Comparison of ENCODE assay signal across 8 cellular contexts in genomic region chr10:31101123-31101522, GRCh38.
DNase-seq lines count a peak whose midpoint lies in the region; ATAC-seq, FAIRE-seq and TF ChIP-seq lines count a peak whose summit lies in the region.

No MANE protein-coding gene starts in this region.

- no peaks in the 10 kb centered on the region for H3K9me3 ChIP-seq in endothelial cell of umbilical vein (replicated peaks; ENCODE audit: control insufficient read depth, insufficient read depth, low read length)

- intact Hi-C loops in endothelial cell of umbilical vein (cut with micrococcal nuclease), result no loop called here

- no peak overlapping the region for H3K9ac ChIP-seq in endothelial cell of umbilical vein (replicated peaks; ENCODE audit: extremely low read depth, insufficient read depth, low read length)

- no peak for TF ChIP-seq CTCF in GM13977 (IDR thresholded peaks at IDR 0.05; ENCODE audit: extremely low read depth, insufficient read depth, missing control alignments)
- no peak for TF ChIP-seq CTCF in endothelial cell of umbilical vein (IDR thresholded peaks at IDR 0.05; ENCODE audit: extremely low read depth in 1 of 2, insufficient read depth in 1 of 2, low read depth in 1 of 2, low read length in 2 of 2)

- H3K9me1 ChIP-seq in endothelial cell of umbilical vein (replicated peaks; ENCODE audit: control insufficient read depth, extremely low read depth, insufficient read depth, low read length), result no peaks in the 10 kb centered on the region

- ATAC-seq in HG02970 (IDR thresholded peaks at IDR 0.05; ENCODE audit: low FRiP score, unreplicated experiment), result peak; percentile 67

- H3K4me3 ChIP-seq in endothelial cell of umbilical vein (replicated peaks in 1 of 3; ENCODE audit: insufficient read depth in 1 of 3, low read depth in 1 of 3, low read length in 3 of 3), result no peak overlapping the region

- dilution Hi-C loops in endothelial cell of umbilical vein (cut with MboI; ENCODE audit: extremely low pct_ligation_motif_present, low sequenced_read_pairs), result no loop called here

- in situ Hi-C loops in GM13977 (cut with MboI; ENCODE audit: low pct_unique_long_range_greater_than_20kb, low sequenced_read_pairs, unreplicated experiment), result no loop called here

- DNase-seq in GM13977 (ENCODE audit: low spot score) (peak; percentile 37), endothelial cell of umbilical vein (ENCODE audit: low read depth, low spot score) (peak; percentile 77), SIG-M5 (lab: John Stamatoyannopoulos, UW) (no peak), SHP77 (lab: John Stamatoyannopoulos, UW) (no peak), SKM-1 (lab: John Stamatoyannopoulos, UW; ENCODE audit: unreplicated experiment) (no peak)
- DNase-seq in activated CD4-positive, CD25-positive, alpha-beta regulatory T cell treated with anti-CD3 and anti-CD28 coated beads, Interleukin-2, amount 50 U/mL, for 16 hours (ENCODE audit: low read depth, low spot score), result peak; percentile 26
- DNase-seq in stimulated activated CD4-positive, alpha-beta T cell treated with anti-CD3 and anti-CD28 coated beads, TNF-alpha, amount 100 ng/mL, for 48 hours (ENCODE audit: low read depth in 3 of 3), result peak; percentile 35 to 68 (median 48)

- no peak for TF ChIP-seq POLR2A in endothelial cell of umbilical vein (IDR thresholded peaks at IDR 0.05; ENCODE audit: low read depth, low read length)

- FAIRE-seq in endothelial cell of umbilical vein (lab: Jason Lieb, UNC), result peak; percentile 95

- no peaks in the 10 kb centered on the region for H3K36me3 ChIP-seq in endothelial cell of umbilical vein (ENCODE audit: control insufficient read depth in 2 of 2, extremely low read depth in 1 of 2, insufficient read depth in 2 of 2, low read length in 2 of 2)

- POLR2A ChIA-PET in endothelial cell of umbilical vein (lab: Charles Lee), result interaction anchor here (0.6 kb wide), 1 partner anchor 296 kb away, joined by 3 read pairs; no protein-coding TSS in a partner anchor

- no TSS peak for BruUV-seq in endothelial cell of umbilical vein (replicated peaks; lab: Mats Ljungman, UMichigan)

- peak overlapping the region; percentile 3 for H3K27ac ChIP-seq in endothelial cell of umbilical vein (ENCODE audit: insufficient read depth, low read depth, low read length)

- no peaks in the 10 kb centered on the region for H3K27me3 ChIP-seq in endothelial cell of umbilical vein (ENCODE audit: control insufficient read depth in 2 of 2, insufficient read depth in 2 of 2, low read length in 2 of 2)

- peaks cover 9% of the 10 kb centered on the region for H3K4me1 ChIP-seq in endothelial cell of umbilical vein (ENCODE audit: control insufficient read depth, extremely low read depth, insufficient read depth, low read length)

- H2AFZ ChIP-seq in endothelial cell of umbilical vein (ENCODE audit: low read depth, low read length), result peak overlapping the region; percentile 12

- no peaks in the 10 kb centered on the region for H4K20me1 ChIP-seq in endothelial cell of umbilical vein (replicated peaks; ENCODE audit: control insufficient read depth, extremely low read depth, insufficient read depth, low read length)

- CTCF ChIA-PET in endothelial cell of umbilical vein (lab: Charles Lee), result interaction anchor here (0.7 to 1.3 kb wide), 6 partner anchors 8 to 390 kb away, joined by 3 to 4 read pairs (median 3); partner anchors contain the start of gene ZNF438

- H3K79me2 ChIP-seq in endothelial cell of umbilical vein (ENCODE audit: control insufficient read depth, insufficient read depth, low read length), result no peaks in the 10 kb centered on the region

- peak overlapping the region; percentile 1 for H3K4me2 ChIP-seq in endothelial cell of umbilical vein (ENCODE audit: insufficient read depth, low read length)

TF ChIP-seq in endothelial cell of umbilical vein, 7 proteins besides CTCF, POLR2A, EP300 and RAD21:
- no peak for TF ChIP-seq MYC (IDR thresholded peaks at IDR 0.05; ENCODE audit: low read depth, low read length)
- no peak for TF ChIP-seq GATA2 (IDR thresholded peaks at IDR 0.05; ENCODE audit: insufficient read depth, insufficient read length, low read depth, low read length)
- TF ChIP-seq EZH2 (IDR thresholded peaks at IDR 0.05; ENCODE audit: borderline replicate concordance, low read depth, low read length, severe bottlenecking), result no peak
- TF ChIP-seq JUN (IDR thresholded peaks at IDR 0.05; ENCODE audit: borderline replicate concordance, insufficient read depth, insufficient read length, low read depth), result peak; percentile 49
- peak; percentile 61 for TF ChIP-seq POLR2AphosphoS5 (IDR thresholded peaks at IDR 0.05; ENCODE audit: insufficient read depth, low read depth, low read length)
- peak; percentile 87 for TF ChIP-seq FOS (IDR thresholded peaks at IDR 0.05; ENCODE audit: borderline replicate concordance, insufficient read depth, low read length)
- no peak for TF ChIP-seq MAX (IDR thresholded peaks at IDR 0.05; ENCODE audit: insufficient read depth, insufficient read length)

Comparison
In these comparisons a context has a peak if more than half of its experiments do, and no peak if none do; other contexts are left out.
1. DNase-seq: peak in GM13977 (single experiment), activated CD4-positive, CD25-positive, alpha-beta regulatory T cell treated with anti-CD3 and anti-CD28 coated beads, Interleukin-2, amount 50 U/mL, for 16 hours (single experiment), endothelial cell of umbilical vein (single experiment) and stimulated activated CD4-positive, alpha-beta T cell treated with anti-CD3 and anti-CD28 coated beads, TNF-alpha, amount 100 ng/mL, for 48 hours (3 of 3); none in SIG-M5 (single experiment), SHP77 (0 of 2) and SKM-1 (single experiment).